16 cellular contexts compared by ENCODE assay signal in the genomic region with DNA sequence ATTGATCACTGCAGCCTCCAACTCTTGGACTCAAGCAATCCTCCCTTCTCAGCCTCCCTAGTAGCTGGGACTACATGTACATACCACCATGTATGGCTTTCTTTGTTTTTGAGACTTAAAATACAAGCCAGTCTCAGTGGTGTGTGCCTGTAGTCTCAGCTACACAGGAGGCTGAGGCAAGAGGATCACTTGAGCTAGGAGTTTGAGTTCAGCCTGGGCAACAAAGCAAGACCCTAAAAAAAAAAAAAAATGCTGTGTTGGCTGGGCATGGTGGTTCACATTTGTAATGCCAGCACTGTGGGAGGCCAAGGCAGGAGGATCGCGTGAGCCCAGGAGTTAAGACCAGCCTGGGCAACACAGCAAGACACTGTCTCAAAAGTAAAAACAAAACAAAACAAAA. TPM values are rescaled to one million over a fixed set of nuclear protein-coding genes. Genes with fewer than 3 reads are reported as not detected.
DNase-seq lines count a peak whose midpoint lies in the region; ATAC-seq, FAIRE-seq and TF ChIP-seq lines count a peak whose summit lies in the region.
"Had no signal": no experiment of that assay in that cellular context is flagged by ENCODE, and none has a peak within 500 bp of the region (broad histone marks: within the 10 kb centered on the region; RNA-seq: fewer than 3 reads in every experiment).

No MANE protein-coding gene starts in this region.

- DNase-seq in activated naive CD4-positive, alpha-beta T cell treated with anti-CD3 and anti-CD28 coated beads, Interleukin-2, amount 10 ng/mL, durations not matched to agents 7 days and 5 days = no peak
- DNase-seq in H54 (ENCODE audit: insufficient read length, low spot score) (no peak), GM12878 (ENCODE audit: low read depth, low spot score) (no peak), psoas muscle (no peak), RWPE1 (ENCODE audit: low spot score) (no peak), RCC 7860 (ENCODE audit: low spot score) (no peak)
- DNase-seq: 8988T; CD8-positive, alpha-beta memory T cell; COR-L47; GOT3; H9 had no signal

- WGBS in GM12878 (ENCODE audit: insufficient coverage, insufficient replicate concordance, low lambda C conversion rate, missing lambda C conversion rate) = 97% methylated on average over 2 of the region's 2 CpGs
- WGBS in psoas muscle, 3 donors = 94 to 98% (median 98%) methylated on average over 2 of the region's 2 CpGs

- TF ChIP-seq CTCF in GM12878 (IDR thresholded peaks at IDR 0.05 in 2 of 3, conservative IDR thresholded peaks at IDR 0.05 in 1 of 3; ENCODE audit: control insufficient read depth in 2 of 3, extremely low read depth in 1 of 3, insufficient read depth in 1 of 3, low read depth in 3 of 3, low read length in 3 of 3) (no peak), psoas muscle (IDR thresholded peaks at IDR 0.05) (no peak), RWPE1 (conservative IDR thresholded peaks at IDR 0.05; ENCODE audit: low read depth) (no peak)

- no peak overlapping the region for H3K9ac ChIP-seq in GM12878 (ENCODE audit: control insufficient read depth, insufficient read depth, low read length)
- H3K9ac ChIP-seq: BLaER1 treated with 17β-estradiol and CSF1 and Interleukin-3, amounts not matched to agents 10 nM and 100 nM had no signal

- RAD21 ChIA-PET in GM12878 (lab: Charles Lee; ENCODE audit: unreplicated experiment) = interaction anchor here (0.6 kb wide), 1 partner anchor 40 kb away, joined by 3 read pairs; no protein-coding TSS in a partner anchor

- in situ Hi-C loops in GM12878 (cut with MboI) = no loop called here

- no peaks in the 10 kb centered on the region for H3K79me2 ChIP-seq in GM12878 (ENCODE audit: control insufficient read depth, insufficient read depth, low read length)

- TF ChIP-seq EP300 in GM12878 (IDR thresholded peaks at IDR 0.05; ENCODE audit: borderline replicate concordance in 1 of 2, control insufficient read depth in 1 of 2, low read depth in 2 of 2, low read length in 2 of 2) = no peak

- no TSS peak for BruUV-seq in GM12878 (replicated peaks; lab: Mats Ljungman, UMichigan)

- H3K27ac Mint-ChIP-seq in activated naive CD4-positive, alpha-beta T cell treated with anti-CD3 and anti-CD28 coated beads, Interleukin-2, amount 50 U/mL, for 24 hours = peak overlapping the region; percentile 68
- no peak overlapping the region for H3K27ac Mint-ChIP-seq in activated naive CD4-positive, alpha-beta T cell treated with anti-CD3 and anti-CD28 coated beads, Interleukin-2, amount 10 ng/mL, durations not matched to agents 7 days and 5 days
- H3K27ac Mint-ChIP-seq: H9 had no signal

- H3K9me3 ChIP-seq in GM12878 (replicated peaks; ENCODE audit: control insufficient read depth, insufficient read depth, low read length) (no peaks in the 10 kb centered on the region), psoas muscle (no peaks in the 10 kb centered on the region)
- H3K9me3 ChIP-seq: BLaER1 treated with 17β-estradiol and CSF1 and Interleukin-3, amounts not matched to agents 10 nM and 100 nM had no signal

- H3K27ac ChIP-seq in GM12878 (ENCODE audit: control insufficient read depth, insufficient read depth) (no peak overlapping the region), psoas muscle (peak overlapping the region; percentile 1), RWPE1 (no peak overlapping the region)
- H3K27ac ChIP-seq: BLaER1 treated with 17β-estradiol and CSF1 and Interleukin-3, amounts not matched to agents 10 nM and 100 nM had no signal

- H3K36me3 ChIP-seq in GM12878 (ENCODE audit: control insufficient read depth in 2 of 2, insufficient read depth in 2 of 2, low read length in 1 of 2) (peaks cover 0 to 14% of the 10 kb centered on the region in 2 experiments; a peak in 3 of 4 replicates), psoas muscle (ENCODE audit: insufficient read depth in 1 of 2, low read depth in 1 of 2) (peaks cover 2 to 73% of the 10 kb centered on the region in 2 donors)

- H3K27me3 Mint-ChIP-seq in activated naive CD4-positive, alpha-beta T cell treated with anti-CD3 and anti-CD28 coated beads, Interleukin-2, amount 50 U/mL, for 24 hours = no peaks in the 10 kb centered on the region
- no peaks in the 10 kb centered on the region for H3K27me3 Mint-ChIP-seq in activated naive CD4-positive, alpha-beta T cell treated with anti-CD3 and anti-CD28 coated beads, Interleukin-2, amount 10 ng/mL, durations not matched to agents 7 days and 5 days

- H3K4me3 Mint-ChIP-seq in activated naive CD4-positive, alpha-beta T cell treated with anti-CD3 and anti-CD28 coated beads, Interleukin-2, amount 50 U/mL, for 24 hours = no peak overlapping the region
- no peak overlapping the region for H3K4me3 Mint-ChIP-seq in activated naive CD4-positive, alpha-beta T cell treated with anti-CD3 and anti-CD28 coated beads, Interleukin-2, amount 10 ng/mL, durations not matched to agents 7 days and 5 days
- H3K4me3 Mint-ChIP-seq: CD8-positive, alpha-beta memory T cell; H9 had no signal

- H2AFZ ChIP-seq in GM12878 (ENCODE audit: control insufficient read depth, low read depth, low read length) = no peak overlapping the region

- peaks cover 11% of the 10 kb centered on the region for H3K36me3 Mint-ChIP-seq in activated naive CD4-positive, alpha-beta T cell treated with anti-CD3 and anti-CD28 coated beads, Interleukin-2, amount 50 U/mL, for 24 hours
- peaks cover 28% of the 10 kb centered on the region for H3K36me3 Mint-ChIP-seq in activated naive CD4-positive, alpha-beta T cell treated with anti-CD3 and anti-CD28 coated beads, Interleukin-2, amount 10 ng/mL, durations not matched to agents 7 days and 5 days

- FAIRE-seq in H54 (lab: Jason Lieb, UNC) (peak; percentile 6), GM12878 (lab: Jason Lieb, UNC) (peak; percentile 7), RCC 7860 (lab: Jason Lieb, UNC) (no peak)
- FAIRE-seq: D721Med, GM12892 had no signal

- CTCF ChIA-PET in activated naive CD4-positive, alpha-beta T cell treated with anti-CD3 and anti-CD28 coated beads, Interleukin-2, amount 10 ng/mL, durations not matched to agents 7 days and 5 days (lab: Charles Lee) = no interaction called here
- CTCF ChIA-PET in GM12878 (lab: Yijun Ruan, JAX) (no interaction called here), RWPE1 (lab: Yijun Ruan, JAX) (no interaction called here)

- H3K27me3 ChIP-seq in GM12878 (replicated peaks in 1 of 2; ENCODE audit: control insufficient read depth in 2 of 2, insufficient read depth in 2 of 2, low read length in 1 of 2) = no peaks in the 10 kb centered on the region
- H3K27me3 ChIP-seq in psoas muscle (ENCODE audit: insufficient read depth in 3 of 3, low read length in 2 of 3) = no peaks in the 10 kb centered on the region
- H3K27me3 ChIP-seq: BLaER1 treated with 17β-estradiol and CSF1 and Interleukin-3, amounts not matched to agents 10 nM and 100 nM had no signal

- H3K4me1 ChIP-seq in GM12878 (ENCODE audit: control insufficient read depth, insufficient read depth, low read length) (no peaks in the 10 kb centered on the region), psoas muscle (peaks cover 15% of the 10 kb centered on the region)
- H3K4me1 ChIP-seq: BLaER1 treated with 17β-estradiol and CSF1 and Interleukin-3, amounts not matched to agents 10 nM and 100 nM had no signal

- no peak overlapping the region for H3K4me2 ChIP-seq in GM12878 (ENCODE audit: control insufficient read depth, insufficient read depth)
- H3K4me2 ChIP-seq: BLaER1 treated with 17β-estradiol and CSF1 and Interleukin-3, amounts not matched to agents 10 nM and 100 nM had no signal

- intact Hi-C loops in GM12878 (cut with micrococcal nuclease; ENCODE audit: unreplicated experiment) (no loop called here), psoas muscle (cut with DNase I) (no loop called here)

- SMC1A ChIA-PET in GM12878 (lab: Charles Lee; ENCODE audit: uncharacterized antibody, unreplicated experiment) = no interaction called here

- no peak for TF ChIP-seq RAD21 in GM12878 (IDR thresholded peaks at IDR 0.05; ENCODE audit: insufficient read depth, low read depth, low read length)

- POLR2A ChIA-PET in GM12878 (lab: Charles Lee) = no interaction called here
- POLR2A ChIA-PET in RWPE1 (lab: Yijun Ruan, JAX; ENCODE audit: low non-redundant PET) = no interaction called here

- no peaks in the 10 kb centered on the region for H4K20me1 ChIP-seq in GM12878 (ENCODE audit: control insufficient read depth, insufficient read depth)

- no peak for TF ChIP-seq POLR2A in H54 (IDR thresholded peaks at IDR 0.05; ENCODE audit: low read depth, low read length)
- TF ChIP-seq POLR2A in GM12878 (IDR thresholded peaks at IDR 0.05; ENCODE audit: low read depth, low read length) = no peak

- H3K4me3 ChIP-seq in GM12878 = no peak overlapping the region
- no peak overlapping the region for H3K4me3 ChIP-seq in psoas muscle
- H3K4me3 ChIP-seq: BLaER1 treated with 17β-estradiol and CSF1 and Interleukin-3, amounts not matched to agents 10 nM and 100 nM had no signal

- ATAC-seq in GM12878 (no peak), psoas muscle (no peak), GM19455 (IDR thresholded peaks at IDR 0.05; ENCODE audit: unreplicated experiment) (no peak)

- no peaks in the 10 kb centered on the region for H3K9me3 Mint-ChIP-seq in activated naive CD4-positive, alpha-beta T cell treated with anti-CD3 and anti-CD28 coated beads, Interleukin-2, amount 50 U/mL, for 24 hours
- H3K9me3 Mint-ChIP-seq in activated naive CD4-positive, alpha-beta T cell treated with anti-CD3 and anti-CD28 coated beads, Interleukin-2, amount 10 ng/mL, durations not matched to agents 7 days and 5 days = no peaks in the 10 kb centered on the region
- H3K9me3 Mint-ChIP-seq: CD8-positive, alpha-beta memory T cell; H9 had no signal

- H3K4me1 Mint-ChIP-seq in activated naive CD4-positive, alpha-beta T cell treated with anti-CD3 and anti-CD28 coated beads, Interleukin-2, amount 50 U/mL, for 24 hours = no peaks in the 10 kb centered on the region
- H3K4me1 Mint-ChIP-seq in activated naive CD4-positive, alpha-beta T cell treated with anti-CD3 and anti-CD28 coated beads, Interleukin-2, amount 10 ng/mL, durations not matched to agents 7 days and 5 days = peaks cover under 1% of the 10 kb centered on the region

RNA-seq across cellular contexts. Expression of gene UBR2, which starts 51.7 kb away (rescaled TPM):
- 83.3 and 89.2 TPM in 2 replicates for total RNA-seq in GM12878 (2013; cell fraction: nucleolus; rRNA removed)
- total RNA-seq in GM12878 (2014; rRNA removed) = 12.3 and 16.2 TPM in 2 replicates
- 14.1 and 14.9 TPM in 2 replicates for total RNA-seq in GM12878 (2014; rRNA removed; fragmentation: Illumina TruSeq; extraction: Trizol)
- total RNA-seq in GM12878 (2021) = 14.2 and 14.3 TPM in 2 replicates
- 7.4 TPM for polyA plus RNA-seq in GM12878 (2011; ENCODE audit: low read depth)
- 18.4 and 24.9 TPM in 2 replicates for polyA plus RNA-seq in GM12878 (2011; rRNA removed)
- polyA plus RNA-seq in GM12878 (2011; cell fraction: cytosol; rRNA removed) = 7.3 and 8.6 TPM in 2 replicates
- 19.8 and 20.7 TPM in 2 replicates for polyA plus RNA-seq in GM12878 (2011; cell fraction: nucleus; rRNA removed)
- polyA plus RNA-seq in GM12878 (2012) = 8.6 and 11.7 TPM in 2 replicates
- polyA plus RNA-seq in GM12878 (2014; fragmentation: Illumina TruSeq; extraction: Trizol) = 10.6 and 14.1 TPM in 2 replicates
- polyA plus RNA-seq in GM12878 (2014; fragmentation: Nextera tagmentation; extraction: Ambion mirVana) = 1 to 10 TPM; 2.3 to 5.9 TPM
- 7.2 and 8.7 TPM in 2 replicates for polyA plus RNA-seq in GM12878 (2014; rRNA removed)
- 1 to 10 TPM; 8.0 to 8.2 TPM for polyA plus RNA-seq in GM12878 (2016; fragmentation: Nextera tagmentation; extraction: Ambion mirVana)
- polyA minus RNA-seq in GM12878 (2011; rRNA and poly(A)+ RNA removed) = 21.7 and 32.4 TPM in 2 replicates
- polyA minus RNA-seq in GM12878 (2011; cell fraction: cytosol; rRNA and poly(A)+ RNA removed) = 6.9 and 8.4 TPM in 2 replicates
- 12.6 and 18.4 TPM in 2 replicates for polyA minus RNA-seq in GM12878 (2011; cell fraction: nucleus; rRNA and poly(A)+ RNA removed)
- 10 to 100 TPM; 33.6 to 40.2 (median 34.3) TPM for total RNA-seq in psoas muscle
- polyA plus RNA-seq in psoas muscle = 10 to 100 TPM in 2 of 3 donors, 1 to 10 TPM in 1; 9.4 to 22.9 (median 11.0) TPM
